In genomic region chr12:54420766-54421144, GRCh38 we compare ENCODE assay signal across 10 cellular contexts. TPM values are rescaled to one million over a fixed set of nuclear protein-coding genes. Genes with fewer than 3 reads are reported as not detected.
DNase-seq lines count a peak whose midpoint lies in the region; ATAC-seq and TF ChIP-seq lines count a peak whose summit lies in the region.
"Had no signal": no experiment of that assay in that cellular context is flagged by ENCODE, and none has a peak within 500 bp of the region (broad histone marks: within the 10 kb centered on the region; RNA-seq: fewer than 3 reads in every experiment).

No MANE protein-coding gene starts in this region.

- H3K4me3 Mint-ChIP-seq in natural killer cell, result peak overlapping the region; percentile 83
- no peak overlapping the region for H3K4me3 Mint-ChIP-seq in activated CD8-positive, alpha-beta memory T cell treated with anti-CD3 and anti-CD28 coated beads, Interleukin-2, amount 10 ng/mL, durations not matched to agents 7 days and 5 days

- intact Hi-C loops in natural killer cell (cut with micrococcal nuclease), result no loop called here

- no peak for ATAC-seq in natural killer cell
- no peak for ATAC-seq in activated CD8-positive, alpha-beta memory T cell treated with anti-CD3 and anti-CD28 coated beads, Interleukin-2, amount 10 ng/mL, durations not matched to agents 7 days and 5 days

- no peak for TF ChIP-seq CTCF in AG10803 (conservative IDR thresholded peaks at IDR 0.05; ENCODE audit: low read length)
- TF ChIP-seq CTCF in coronary artery (IDR thresholded peaks at IDR 0.05), result no peak
- TF ChIP-seq CTCF in natural killer cell (IDR thresholded peaks at IDR 0.05), result no peak

- no peak overlapping the region for H3K4me3 ChIP-seq in AG10803 (ENCODE audit: low read length)
- H3K4me3 ChIP-seq in coronary artery, result peak overlapping the region; percentile 55

- peak overlapping the region; percentile 35 to 91 for H3K27ac Mint-ChIP-seq in natural killer cell
- H3K27ac Mint-ChIP-seq in activated CD8-positive, alpha-beta memory T cell treated with anti-CD3 and anti-CD28 coated beads, Interleukin-2, amount 10 ng/mL, durations not matched to agents 7 days and 5 days, result no peak overlapping the region

- no peaks in the 10 kb centered on the region for H3K9me3 Mint-ChIP-seq in natural killer cell
- H3K9me3 Mint-ChIP-seq in activated CD8-positive, alpha-beta memory T cell treated with anti-CD3 and anti-CD28 coated beads, Interleukin-2, amount 10 ng/mL, durations not matched to agents 7 days and 5 days (ENCODE audit: low read depth), result no peaks in the 10 kb centered on the region

- no peaks in the 10 kb centered on the region for H3K27me3 Mint-ChIP-seq in natural killer cell (ENCODE audit: low read depth in 2 of 2)
- peaks cover 49% of the 10 kb centered on the region for H3K27me3 Mint-ChIP-seq in activated CD8-positive, alpha-beta memory T cell treated with anti-CD3 and anti-CD28 coated beads, Interleukin-2, amount 10 ng/mL, durations not matched to agents 7 days and 5 days

- CTCF ChIA-PET in activated CD8-positive, alpha-beta memory T cell treated with anti-CD3 and anti-CD28 coated beads, Interleukin-2, amount 10 ng/mL, durations not matched to agents 7 days and 5 days (lab: Charles Lee), result interaction anchor here (8.1 to 14.5 kb wide), 2 partner anchors 19 to 20 kb away, joined by 55 to 283 read pairs; no protein-coding TSS in a partner anchor

- no peaks in the 10 kb centered on the region for H3K36me3 Mint-ChIP-seq in natural killer cell
- peaks cover 5% of the 10 kb centered on the region for H3K36me3 Mint-ChIP-seq in activated CD8-positive, alpha-beta memory T cell treated with anti-CD3 and anti-CD28 coated beads, Interleukin-2, amount 10 ng/mL, durations not matched to agents 7 days and 5 days

- DNase-seq in AG10803 (ENCODE audit: low read depth), result peak; percentile 52
- peak; percentile 66 to 83 for DNase-seq in Kasumi-1 (lab: John Stamatoyannopoulos, UW)
- peak; percentile 75 for DNase-seq in coronary artery (ENCODE audit: low spot score)
- DNase-seq in natural killer cell, result no peak
- no peak for DNase-seq in D341Med (ENCODE audit: low spot score)
- DNase-seq in mesenteric fat pad (ENCODE audit: low spot score), result no peak
- no peak for DNase-seq in activated CD8-positive, alpha-beta memory T cell treated with anti-CD3 and anti-CD28 coated beads, Interleukin-2, amount 10 ng/mL, durations not matched to agents 7 days and 5 days
- no peak for DNase-seq in stimulated activated CD4-positive, alpha-beta T cell treated with anti-CD3 and anti-CD28 coated beads, Interleukin-15, amount 100 ng/mL, for 24 hours
- DNase-seq: DMS53, spleen had no signal

- peaks cover 38 to 70% of the 10 kb centered on the region in 2 donors for H3K4me1 Mint-ChIP-seq in natural killer cell
- H3K4me1 Mint-ChIP-seq in activated CD8-positive, alpha-beta memory T cell treated with anti-CD3 and anti-CD28 coated beads, Interleukin-2, amount 10 ng/mL, durations not matched to agents 7 days and 5 days, result peaks cover 32% of the 10 kb centered on the region

- peak overlapping the region; percentile 89 to 93 for H3K27ac ChIP-seq in coronary artery

RNA-seq across cellular contexts. Expression of gene ITGA5, which starts 1.7 kb away (rescaled TPM):
- total RNA-seq in natural killer cell (100 to 1,000 TPM; 177 to 232 (median 207) TPM), mesenteric fat pad (125 TPM)
- 10 to 100 TPM; 13.2 to 37.6 TPM for total RNA-seq in activated CD8-positive, alpha-beta memory T cell treated with anti-CD3 and anti-CD28 coated beads, Interleukin-2, amount 10 ng/mL, durations not matched to agents 7 days and 5 days

RNA-seq across cellular contexts. Expression of gene ZNF385A, which starts 36.2 kb away (rescaled TPM):
- 1 to 10 TPM; 5.4 to 9.8 (median 8.9) TPM for total RNA-seq in natural killer cell
- total RNA-seq in mesenteric fat pad, result 31.9 TPM
- under 1 TPM; 0.30 to 0.91 TPM for total RNA-seq in activated CD8-positive, alpha-beta memory T cell treated with anti-CD3 and anti-CD28 coated beads, Interleukin-2, amount 10 ng/mL, durations not matched to agents 7 days and 5 days

RNA-seq across cellular contexts. Expression of gene GTSF1, which starts 52.6 kb away (rescaled TPM):
- total RNA-seq in natural killer cell (1 to 10 TPM; 3.2 to 4.2 (median 4.0) TPM), mesenteric fat pad (0.42 TPM)
- total RNA-seq in activated CD8-positive, alpha-beta memory T cell treated with anti-CD3 and anti-CD28 coated beads, Interleukin-2, amount 10 ng/mL, durations not matched to agents 7 days and 5 days, result 10 to 100 TPM; 10.0 to 13.2 TPM

RNA-seq across cellular contexts. Expression of gene GPR84, which starts 56.5 kb away (rescaled TPM):
- total RNA-seq in natural killer cell (1 to 10 TPM in 1 of 3 donors, under 1 TPM in 2; 0.45 to 4.9 (median 0.59) TPM), mesenteric fat pad (2.3 TPM)
- under 1 TPM; 0.32 to 0.59 TPM for total RNA-seq in activated CD8-positive, alpha-beta memory T cell treated with anti-CD3 and anti-CD28 coated beads, Interleukin-2, amount 10 ng/mL, durations not matched to agents 7 days and 5 days

Comparison
In these comparisons a context has a peak if more than half of its experiments do, and no peak if none do; other contexts are left out.
1. DNase-seq: peak in AG10803 (single experiment), Kasumi-1 (2 of 2) and coronary artery (single experiment); none in natural killer cell (single experiment), D341Med (single experiment), mesenteric fat pad (single experiment), activated CD8-positive, alpha-beta memory T cell treated with anti-CD3 and anti-CD28 coated beads, Interleukin-2, amount 10 ng/mL, durations not matched to agents 7 days and 5 days (single experiment) and stimulated activated CD4-positive, alpha-beta T cell treated with anti-CD3 and anti-CD28 coated beads, Interleukin-15, amount 100 ng/mL, for 24 hours (single experiment).